In the genomic region with DNA sequence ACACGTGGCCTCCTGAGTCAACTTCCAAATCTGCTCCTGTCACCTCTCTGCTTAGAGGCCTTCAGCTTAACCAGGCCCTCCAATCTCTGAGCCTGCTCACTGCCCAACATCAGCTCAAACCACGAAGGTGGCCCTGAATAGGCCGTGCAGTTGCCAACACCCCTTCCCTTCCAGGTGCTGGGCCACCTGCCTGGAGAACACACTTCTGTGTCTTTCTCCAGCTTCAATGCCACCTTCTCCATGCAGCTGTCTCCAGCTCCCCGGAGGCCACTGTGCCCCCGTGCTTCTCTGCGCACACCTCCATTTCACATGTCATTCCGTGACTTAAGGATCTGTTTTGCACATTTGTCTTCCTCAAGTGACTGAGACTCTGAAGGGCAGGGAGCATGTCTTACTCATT, we compare ENCODE assay signal across 19 cellular contexts. TPM values are rescaled to one million over a fixed set of nuclear protein-coding genes. Genes with fewer than 3 reads are reported as not detected.
A peak's percentile ranks its signal among the peaks of the same experiment; 100 is the strongest.
DNase-seq lines count a peak whose midpoint lies in the region; ATAC-seq and TF ChIP-seq lines count a peak whose summit lies in the region.
"Had no signal": no experiment of that assay in that cellular context is flagged by ENCODE, and none has a peak within 500 bp of the region (broad histone marks: within the 10 kb centered on the region; RNA-seq: fewer than 3 reads in every experiment).

No MANE protein-coding gene starts in this region.

- peak overlapping the region; percentile 98 for H3K27ac Mint-ChIP-seq in T-helper 17 cell
- peak overlapping the region; percentile 8 to 81 for H3K27ac Mint-ChIP-seq in effector memory CD8-positive, alpha-beta T cell
- H3K27ac Mint-ChIP-seq: nephron progenitor cell had no signal

- no peaks in the 10 kb centered on the region for H3K9me3 Mint-ChIP-seq in activated T-cell treated with anti-CD3 and anti-CD28 coated beads, Interleukin-2, amount 50 U/mL, for 4 hours
- H3K9me3 Mint-ChIP-seq in effector memory CD8-positive, alpha-beta T cell: no peaks in the 10 kb centered on the region
- H3K9me3 Mint-ChIP-seq: nephron progenitor cell had no signal

- H3K36me3 Mint-ChIP-seq in activated T-cell treated with anti-CD3 and anti-CD28 coated beads, Interleukin-2, amount 50 U/mL, for 4 hours (ENCODE audit: insufficient read depth): peaks cover 49% of the 10 kb centered on the region
- H3K36me3 Mint-ChIP-seq in T-helper 17 cell (ENCODE audit: low read depth): peaks cover 13% of the 10 kb centered on the region
- H3K36me3 Mint-ChIP-seq in effector memory CD8-positive, alpha-beta T cell (ENCODE audit: insufficient read depth): peaks cover 99% of the 10 kb centered on the region

- H3K4me1 ChIP-seq in neutrophil (ENCODE audit: control insufficient read depth in 1 of 2, insufficient read depth in 1 of 2, low read depth in 1 of 2, low read length in 1 of 2): peaks cover 31 to 36% of the 10 kb centered on the region in 2 experiments

- no peaks in the 10 kb centered on the region for H3K27me3 ChIP-seq in neutrophil
- H3K27me3 ChIP-seq: BLaER1 had no signal

- no peak for TF ChIP-seq CTCF in neutrophil (IDR thresholded peaks at IDR 0.05)

- H3K9me3 ChIP-seq in T-helper 17 cell (ENCODE audit: control insufficient read depth, low read length, poor library complexity, severe bottlenecking) (no peaks in the 10 kb centered on the region), neutrophil (no peaks in the 10 kb centered on the region)
- H3K9me3 ChIP-seq: BLaER1, prostate gland had no signal

- H3K4me3 ChIP-seq in neutrophil (ENCODE audit: low read depth in 1 of 2, low read length in 1 of 2): no peak overlapping the region
- H3K4me3 ChIP-seq: BLaER1, coronary artery, prostate gland had no signal

- H3K27me3 Mint-ChIP-seq in activated T-cell treated with anti-CD3 and anti-CD28 coated beads, Interleukin-2, amount 50 U/mL, for 4 hours (ENCODE audit: low read depth): no peaks in the 10 kb centered on the region
- no peaks in the 10 kb centered on the region for H3K27me3 Mint-ChIP-seq in T-helper 17 cell
- no peaks in the 10 kb centered on the region for H3K27me3 Mint-ChIP-seq in effector memory CD8-positive, alpha-beta T cell

- ATAC-seq in activated T-cell treated with anti-CD3 and anti-CD28 coated beads, Interleukin-2, amount 50 U/mL, for 4 hours: no peak
- ATAC-seq in T-helper 17 cell (no peak), HG02938 (IDR thresholded peaks at IDR 0.05; ENCODE audit: unreplicated experiment) (no peak)
- ATAC-seq in effector memory CD8-positive, alpha-beta T cell (replicated peaks): no peak
- ATAC-seq: HepG2 had no signal

- peaks cover 57% of the 10 kb centered on the region for H3K4me1 Mint-ChIP-seq in activated T-cell treated with anti-CD3 and anti-CD28 coated beads, Interleukin-2, amount 50 U/mL, for 4 hours (ENCODE audit: low read depth)
- H3K4me1 Mint-ChIP-seq in T-helper 17 cell: peaks cover 52% of the 10 kb centered on the region
- H3K4me1 Mint-ChIP-seq in effector memory CD8-positive, alpha-beta T cell (ENCODE audit: low read depth in 2 of 2): peaks cover 46 to 54% of the 10 kb centered on the region in 2 donors

- H3K36me3 ChIP-seq in neutrophil: peaks cover 77% of the 10 kb centered on the region

- H3K4me3 Mint-ChIP-seq in activated T-cell treated with anti-CD3 and anti-CD28 coated beads, Interleukin-2, amount 50 U/mL, for 4 hours: no peak overlapping the region
- peak overlapping the region; percentile 12 for H3K4me3 Mint-ChIP-seq in T-helper 17 cell
- peak overlapping the region in 1 of 2 donors; percentile 51 for H3K4me3 Mint-ChIP-seq in effector memory CD8-positive, alpha-beta T cell
- H3K4me3 Mint-ChIP-seq: nephron progenitor cell had no signal

- H3K27ac ChIP-seq in neutrophil: peak overlapping the region; percentile 20
- H3K27ac ChIP-seq: BLaER1, coronary artery, prostate gland had no signal

- peak; percentile 18 for DNase-seq in activated T-cell treated with anti-CD3 and anti-CD28 coated beads, Interleukin-2, amount 50 U/mL, for 1 hour
- no peak for DNase-seq in activated T-cell treated with anti-CD3 and anti-CD28 coated beads, Interleukin-2, amount 50 U/mL, for 4 hours
- DNase-seq in T-helper 17 cell: no peak
- DNase-seq in effector memory CD8-positive, alpha-beta T cell: no peak
- DNase-seq in Kasumi-1 (lab: John Stamatoyannopoulos, UW): no peak
- DNase-seq in CD1c-positive myeloid dendritic cell (ENCODE audit: extremely low spot score): no peak
- DNase-seq: activated CD4-positive, alpha-beta T cell treated with anti-CD3 and anti-CD28 coated beads for 4 hours; NCI-H1092 treated with DMSO at 0.1 percent for 48 hours; NCI-H2081 treated with DMSO at 0.1 percent for 48 hours; NCI-H82; nephron progenitor cell; substantia nigra; SW 1271 had no signal

RNA-seq across cellular contexts. Expression of a gene that starts 5.3 kb away (rescaled TPM):
- 100 to 1,000 TPM; 108 to 118 (median 111) TPM for total RNA-seq in activated T-cell treated with anti-CD3 and anti-CD28 coated beads, Interleukin-2, amount 50 U/mL, for 4 hours
- total RNA-seq in T-helper 17 cell: 100 to 1,000 TPM; 302 to 378 TPM

RNA-seq across cellular contexts. Expression of a gene that starts 19.5 kb away (rescaled TPM):
- 100 to 1,000 TPM in 1 of 3 donors, 10 to 100 TPM in 2; 80.0 to 101 (median 95.4) TPM for total RNA-seq in activated T-cell treated with anti-CD3 and anti-CD28 coated beads, Interleukin-2, amount 50 U/mL, for 4 hours
- 100 to 1,000 TPM; 142 to 182 TPM for total RNA-seq in T-helper 17 cell

RNA-seq across cellular contexts. Expression of a gene that starts 41.9 kb away (rescaled TPM):
- 10 to 100 TPM; 55.8 to 59.7 (median 59.5) TPM for total RNA-seq in activated T-cell treated with anti-CD3 and anti-CD28 coated beads, Interleukin-2, amount 50 U/mL, for 4 hours
- total RNA-seq in T-helper 17 cell: 10 to 100 TPM; 56.0 to 60.5 TPM

RNA-seq across cellular contexts. Expression of a gene that starts 43.4 kb away (rescaled TPM):
- 10 to 100 TPM; 71.8 to 87.1 (median 74.3) TPM for total RNA-seq in activated T-cell treated with anti-CD3 and anti-CD28 coated beads, Interleukin-2, amount 50 U/mL, for 4 hours
- 10 to 100 TPM; 63.1 to 64.6 TPM for total RNA-seq in T-helper 17 cell

RNA-seq across cellular contexts. Expression of a gene that starts 54.6 kb away (rescaled TPM):
- total RNA-seq in activated T-cell treated with anti-CD3 and anti-CD28 coated beads, Interleukin-2, amount 50 U/mL, for 4 hours: 10 to 100 TPM; 81.7 to 96.5 (median 85.1) TPM
- total RNA-seq in T-helper 17 cell: 100 to 1,000 TPM; 120 to 123 TPM
